Comparison of ENCODE assay signal across 12 cellular contexts in the genomic region with DNA sequence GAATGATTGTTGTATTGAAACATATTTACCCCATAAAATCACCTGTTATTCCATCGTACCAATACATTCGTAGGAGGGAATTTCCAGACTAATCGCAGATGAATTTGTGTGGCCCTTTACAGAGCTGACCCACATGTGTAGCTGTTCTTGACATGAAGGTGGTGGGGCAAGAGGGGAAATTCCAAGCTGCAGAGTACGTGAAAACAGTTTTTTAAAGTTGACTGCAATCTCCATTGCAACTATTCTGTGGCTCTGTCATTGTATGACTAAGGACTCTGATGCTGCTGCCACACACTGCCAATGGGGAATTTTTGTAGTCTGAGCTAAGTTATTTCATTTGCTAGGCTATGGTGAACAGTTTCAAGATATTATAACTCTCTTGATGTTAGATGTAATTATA. TPM values are rescaled to one million over a fixed set of nuclear protein-coding genes. Genes with fewer than 3 reads are reported as not detected.
A peak's percentile ranks its signal among the peaks of the same experiment; 100 is the strongest.
DNase-seq lines count a peak whose midpoint lies in the region; ATAC-seq, FAIRE-seq and TF ChIP-seq lines count a peak whose summit lies in the region.
"Had no signal": no experiment of that assay in that cellular context is flagged by ENCODE, and none has a peak within 500 bp of the region (broad histone marks: within the 10 kb centered on the region; RNA-seq: fewer than 3 reads in every experiment).

No MANE protein-coding gene starts in this region.

- WGBS in heart right ventricle, 2 donors = 81 to 91% methylated on average over 4 of the region's 4 CpGs

- FAIRE-seq in D721Med (lab: Jason Lieb, UNC) = no peak

- H3K27ac Mint-ChIP-seq in activated CD8-positive, alpha-beta T cell treated with anti-CD3 and anti-CD28 coated beads for 36 hours = no peak overlapping the region
- H3K27ac Mint-ChIP-seq in activated CD8-positive, alpha-beta T cell treated with anti-CD3 and anti-CD28 coated beads, Interleukin-2, amount 10 ng/mL, durations not matched to agents 7 days and 5 days = no peak overlapping the region
- H3K27ac Mint-ChIP-seq: activated naive CD8-positive, alpha-beta T cell treated with anti-CD3 and anti-CD28 coated beads, Interleukin-2, amount 10 ng/mL, durations not matched to agents 7 days and 5 days had no signal

- POLR2A ChIA-PET in activated CD8-positive, alpha-beta T cell treated with anti-CD3 and anti-CD28 coated beads for 36 hours (lab: Charles Lee) = no interaction called here
- POLR2A ChIA-PET in activated CD8-positive, alpha-beta T cell treated with anti-CD3 and anti-CD28 coated beads, Interleukin-2, amount 10 ng/mL, durations not matched to agents 7 days and 5 days (lab: Charles Lee) = no interaction called here

- no peak overlapping the region for H2AFZ ChIP-seq in OCI-LY3 (ENCODE audit: low read depth, low read length)

- no peak overlapping the region for H3K4me3 Mint-ChIP-seq in activated CD8-positive, alpha-beta T cell treated with anti-CD3 and anti-CD28 coated beads for 36 hours
- H3K4me3 Mint-ChIP-seq in activated CD8-positive, alpha-beta T cell treated with anti-CD3 and anti-CD28 coated beads, Interleukin-2, amount 10 ng/mL, durations not matched to agents 7 days and 5 days = no peak overlapping the region
- H3K4me3 Mint-ChIP-seq: activated naive CD8-positive, alpha-beta T cell treated with anti-CD3 and anti-CD28 coated beads, Interleukin-2, amount 10 ng/mL, durations not matched to agents 7 days and 5 days had no signal

- H3K9me3 ChIP-seq in OCI-LY3 (ENCODE audit: insufficient read depth, low read length) (no peaks in the 10 kb centered on the region), heart right ventricle (no peaks in the 10 kb centered on the region)
- H3K9me3 ChIP-seq: right lobe of liver had no signal

- CTCF ChIA-PET in activated CD8-positive, alpha-beta T cell treated with anti-CD3 and anti-CD28 coated beads for 36 hours (lab: Charles Lee) = interaction anchor here (0.9 kb wide), 1 partner anchor 169 kb away, joined by 3 read pairs; no protein-coding TSS in a partner anchor
- CTCF ChIA-PET in activated CD8-positive, alpha-beta T cell treated with anti-CD3 and anti-CD28 coated beads, Interleukin-2, amount 10 ng/mL, durations not matched to agents 7 days and 5 days (lab: Charles Lee) = interaction anchor here (1.0 kb wide), 1 partner anchor 409 kb away, joined by 3 read pairs; no protein-coding TSS in a partner anchor

- peak; percentile 35 for DNase-seq in activated CD8-positive, alpha-beta T cell treated with anti-CD3 and anti-CD28 coated beads for 36 hours
- no peak for DNase-seq in activated CD8-positive, alpha-beta T cell treated with anti-CD3 and anti-CD28 coated beads, Interleukin-2, amount 10 ng/mL, durations not matched to agents 7 days and 5 days
- DNase-seq in stimulated activated CD4-positive, alpha-beta T cell treated with anti-CD3 and anti-CD28 coated beads, Interleukin-4, amount 100 ng/mL, for 24 hours = peak; percentile 43
- no peak for DNase-seq in NCI-H1092 (lab: John Stamatoyannopoulos, UW)
- no peak for DNase-seq in heart right ventricle
- no peak for DNase-seq in D721Med (ENCODE audit: insufficient read length, low spot score)
- DNase-seq: ACHN; activated naive CD8-positive, alpha-beta T cell treated with anti-CD3 and anti-CD28 coated beads, Interleukin-2, amount 10 ng/mL, durations not matched to agents 7 days and 5 days; right lobe of liver had no signal

- H3K27me3 Mint-ChIP-seq in activated CD8-positive, alpha-beta T cell treated with anti-CD3 and anti-CD28 coated beads for 36 hours = no peaks in the 10 kb centered on the region
- no peaks in the 10 kb centered on the region for H3K27me3 Mint-ChIP-seq in activated CD8-positive, alpha-beta T cell treated with anti-CD3 and anti-CD28 coated beads, Interleukin-2, amount 10 ng/mL, durations not matched to agents 7 days and 5 days (ENCODE audit: low read depth)
- H3K27me3 Mint-ChIP-seq: activated naive CD8-positive, alpha-beta T cell treated with anti-CD3 and anti-CD28 coated beads, Interleukin-2, amount 10 ng/mL, durations not matched to agents 7 days and 5 days had no signal

- peak; percentile 75 for ATAC-seq in activated CD8-positive, alpha-beta T cell treated with anti-CD3 and anti-CD28 coated beads for 36 hours
- ATAC-seq in activated CD8-positive, alpha-beta T cell treated with anti-CD3 and anti-CD28 coated beads, Interleukin-2, amount 10 ng/mL, durations not matched to agents 7 days and 5 days = no peak
- peak; percentile 68 for ATAC-seq in HG02623 (IDR thresholded peaks at IDR 0.05; ENCODE audit: unreplicated experiment)
- ATAC-seq in heart right ventricle = no peak
- ATAC-seq: Panc1 had no signal

- intact Hi-C loops in activated CD8-positive, alpha-beta T cell treated with anti-CD3 and anti-CD28 coated beads for 36 hours (cut with micrococcal nuclease) = no loop called here
- intact Hi-C loops in heart right ventricle (cut with DNase I) = loop anchor here in 4 of 10 donors (10.0 kb wide), 1 partner anchor 410 kb away; no protein-coding TSS in a partner anchor

- peaks cover 9% of the 10 kb centered on the region for H3K4me1 Mint-ChIP-seq in activated CD8-positive, alpha-beta T cell treated with anti-CD3 and anti-CD28 coated beads for 36 hours (ENCODE audit: low read depth)
- H3K4me1 Mint-ChIP-seq in activated CD8-positive, alpha-beta T cell treated with anti-CD3 and anti-CD28 coated beads, Interleukin-2, amount 10 ng/mL, durations not matched to agents 7 days and 5 days (ENCODE audit: low read depth) = no peaks in the 10 kb centered on the region
- H3K4me1 Mint-ChIP-seq: activated naive CD8-positive, alpha-beta T cell treated with anti-CD3 and anti-CD28 coated beads, Interleukin-2, amount 10 ng/mL, durations not matched to agents 7 days and 5 days had no signal

- H3K4me1 ChIP-seq in OCI-LY3 (ENCODE audit: low read length) (peaks cover 48% of the 10 kb centered on the region), heart right ventricle (peaks cover 0 to 4% (median 0%) of the 10 kb centered on the region in 9 donors)
- H3K4me1 ChIP-seq: right lobe of liver had no signal

- peak overlapping the region; percentile 42 for H3K4me2 ChIP-seq in OCI-LY3 (ENCODE audit: low read length)

- no peaks in the 10 kb centered on the region for H3K36me3 Mint-ChIP-seq in activated CD8-positive, alpha-beta T cell treated with anti-CD3 and anti-CD28 coated beads for 36 hours (ENCODE audit: low read depth)
- no peaks in the 10 kb centered on the region for H3K36me3 Mint-ChIP-seq in activated CD8-positive, alpha-beta T cell treated with anti-CD3 and anti-CD28 coated beads, Interleukin-2, amount 10 ng/mL, durations not matched to agents 7 days and 5 days (ENCODE audit: low read depth)
- H3K36me3 Mint-ChIP-seq: activated naive CD8-positive, alpha-beta T cell treated with anti-CD3 and anti-CD28 coated beads, Interleukin-2, amount 10 ng/mL, durations not matched to agents 7 days and 5 days had no signal

- H3K27me3 ChIP-seq in OCI-LY3 (ENCODE audit: low read depth, low read length) (no peaks in the 10 kb centered on the region), heart right ventricle (peaks cover 0 to 4% (median 0%) of the 10 kb centered on the region in 7 donors)
- H3K27me3 ChIP-seq: right lobe of liver had no signal

- no peaks in the 10 kb centered on the region for H3K9me3 Mint-ChIP-seq in activated CD8-positive, alpha-beta T cell treated with anti-CD3 and anti-CD28 coated beads for 36 hours
- no peaks in the 10 kb centered on the region for H3K9me3 Mint-ChIP-seq in activated CD8-positive, alpha-beta T cell treated with anti-CD3 and anti-CD28 coated beads, Interleukin-2, amount 10 ng/mL, durations not matched to agents 7 days and 5 days (ENCODE audit: insufficient read depth)
- H3K9me3 Mint-ChIP-seq: activated naive CD8-positive, alpha-beta T cell treated with anti-CD3 and anti-CD28 coated beads, Interleukin-2, amount 10 ng/mL, durations not matched to agents 7 days and 5 days had no signal

- H4K20me1 ChIP-seq in OCI-LY3 (ENCODE audit: insufficient read depth, low read length) = no peaks in the 10 kb centered on the region

- TF ChIP-seq CTCF in activated CD8-positive, alpha-beta T cell treated with anti-CD3 and anti-CD28 coated beads for 36 hours (IDR thresholded peaks at IDR 0.05) = no peak
- TF ChIP-seq CTCF in OCI-LY3 (IDR thresholded peaks at IDR 0.05; ENCODE audit: low read depth, low read length) (no peak), heart right ventricle (IDR thresholded peaks at IDR 0.05) (no peak), D721Med (IDR thresholded peaks at IDR 0.05; ENCODE audit: insufficient read depth, missing control alignments) (no peak)

- H3K36me3 ChIP-seq in OCI-LY3 (replicated peaks; ENCODE audit: low read depth, low read length) (no peaks in the 10 kb centered on the region), heart right ventricle (no peaks in the 10 kb centered on the region)
- H3K36me3 ChIP-seq: right lobe of liver had no signal

- no peak overlapping the region for H3K27ac ChIP-seq in OCI-LY3 (ENCODE audit: low read length)
- H3K27ac ChIP-seq in heart right ventricle = no peak overlapping the region
- H3K27ac ChIP-seq: right lobe of liver had no signal

- no peak overlapping the region for H3K9ac ChIP-seq in OCI-LY3 (ENCODE audit: low read length)

- H3K4me3 ChIP-seq in OCI-LY3 (ENCODE audit: low read length) = no peak overlapping the region
- no peak overlapping the region for H3K4me3 ChIP-seq in heart right ventricle
- H3K4me3 ChIP-seq: right lobe of liver had no signal

- H3K79me2 ChIP-seq in OCI-LY3 (ENCODE audit: low read length) = no peaks in the 10 kb centered on the region

RNA-seq across cellular contexts. Expression of a gene that starts 46.4 kb away (rescaled TPM):
- 10 to 100 TPM; 20.0 to 21.9 TPM for total RNA-seq in activated CD8-positive, alpha-beta T cell treated with anti-CD3 and anti-CD28 coated beads for 36 hours
- under 1 TPM; 0.63 to 0.68 TPM for total RNA-seq in activated CD8-positive, alpha-beta T cell treated with anti-CD3 and anti-CD28 coated beads, Interleukin-2, amount 10 ng/mL, durations not matched to agents 7 days and 5 days
- total RNA-seq in heart right ventricle = under 1 TPM in 2 of 10 donors, not detected in 8; 0.24 to 0.37 TPM
- under 1 TPM in 1 of 2 donors, not detected in 1; 0.14 TPM for polyA plus RNA-seq in heart right ventricle

Comparison
In these comparisons a context has a peak if more than half of its experiments do, and no peak if none do; other contexts are left out.
1. ATAC-seq: peak in activated CD8-positive, alpha-beta T cell treated with anti-CD3 and anti-CD28 coated beads for 36 hours (single experiment) and HG02623 (single experiment); none in activated CD8-positive, alpha-beta T cell treated with anti-CD3 and anti-CD28 coated beads, Interleukin-2, amount 10 ng/mL, durations not matched to agents 7 days and 5 days (single experiment) and heart right ventricle (0 of 8).
2. DNase-seq: peak in activated CD8-positive, alpha-beta T cell treated with anti-CD3 and anti-CD28 coated beads for 36 hours (single experiment) and stimulated activated CD4-positive, alpha-beta T cell treated with anti-CD3 and anti-CD28 coated beads, Interleukin-4, amount 100 ng/mL, for 24 hours (single experiment); none in activated CD8-positive, alpha-beta T cell treated with anti-CD3 and anti-CD28 coated beads, Interleukin-2, amount 10 ng/mL, durations not matched to agents 7 days and 5 days (single experiment), NCI-H1092 (single experiment), heart right ventricle (0 of 2) and D721Med (single experiment).
3. RNA of a gene that starts 46.4 kb away (total RNA-seq): 20.0 to 21.9 TPM in activated CD8-positive, alpha-beta T cell treated with anti-CD3 and anti-CD28 coated beads for 36 hours; 0.63 to 0.68 TPM in activated CD8-positive, alpha-beta T cell treated with anti-CD3 and anti-CD28 coated beads, Interleukin-2, amount 10 ng/mL, durations not matched to agents 7 days and 5 days and 0.24 to 0.37 TPM in heart right ventricle; every median in the first group is over 10 times any median in the second.